Comparison of ENCODE assay signal across 7 cellular contexts in the genomic region with DNA sequence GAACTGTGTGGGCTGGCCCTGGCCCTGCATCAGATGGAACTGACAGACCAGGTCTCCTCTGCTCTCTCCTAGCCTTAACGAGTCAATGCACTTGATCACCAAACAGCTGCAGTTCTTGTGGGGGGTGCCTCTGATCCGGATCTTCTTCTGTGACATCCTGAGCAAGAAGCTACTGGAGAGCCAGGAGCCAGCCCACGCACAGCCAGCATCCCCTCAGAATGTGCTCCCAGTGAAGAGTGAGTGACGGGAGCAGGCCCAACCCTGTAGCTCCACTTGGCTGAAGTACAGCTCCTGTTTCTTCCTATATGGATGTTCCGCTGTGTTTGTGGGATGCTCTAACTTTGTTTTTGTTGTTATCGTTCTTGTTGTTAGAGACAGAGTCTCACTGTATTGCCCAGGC.
"Had no signal": no experiment of that assay in that cellular context is flagged by ENCODE, and none has a peak within 500 bp of the region (broad histone marks: within the 10 kb centered on the region; RNA-seq: fewer than 3 reads in every experiment).

No MANE protein-coding gene starts in this region.

- H3K27me3 Mint-ChIP-seq: IgD-negative memory B cell had no signal

- DNase-seq: H9, HCEC 1CT, KBM-7 had no signal

- ATAC-seq: GM23338, HepG2 had no signal

- H3K4me3 Mint-ChIP-seq: GM23338, H9, IgD-negative memory B cell had no signal

- H3K27ac ChIP-seq: HL-60 had no signal

- H3K9me3 Mint-ChIP-seq: H9, IgD-negative memory B cell had no signal

- H3K4me1 Mint-ChIP-seq: GM23338, IgD-negative memory B cell had no signal
